Comparison of ENCODE assay signal across 21 cellular contexts in genomic region chr16:83400234-83400633, GRCh38.
A peak's percentile ranks its signal among the peaks of the same experiment; 100 is the strongest.
DNase-seq lines count a peak whose midpoint lies in the region; ATAC-seq and TF ChIP-seq lines count a peak whose summit lies in the region.
"Had no signal": no experiment of that assay in that cellular context is flagged by ENCODE, and none has a peak within 500 bp of the region (broad histone marks: within the 10 kb centered on the region; RNA-seq: fewer than 3 reads in every experiment).

No MANE protein-coding gene starts in this region.

- no peak overlapping the region for H3K4me3 Mint-ChIP-seq in activated CD4-positive, alpha-beta memory T cell treated with anti-CD3 and anti-CD28 coated beads, Interleukin-2, amount 10 ng/mL, durations not matched to agents 7 days and 5 days
- H3K4me3 Mint-ChIP-seq: CD4-positive, alpha-beta memory T cell had no signal

- no peak overlapping the region for H3K27ac ChIP-seq in brain microvascular endothelial cell
- H3K27ac ChIP-seq: breast epithelium, epithelial cell of prostate, vagina had no signal

- H4K20me1 ChIP-seq in Loucy (ENCODE audit: insufficient read depth, low read length, poor library complexity, severe bottlenecking): no peaks in the 10 kb centered on the region

- no peaks in the 10 kb centered on the region for H3F3A ChIP-seq in Loucy (ENCODE audit: low read depth)

- no peaks in the 10 kb centered on the region for H3K4me1 Mint-ChIP-seq in activated CD4-positive, alpha-beta memory T cell treated with anti-CD3 and anti-CD28 coated beads, Interleukin-2, amount 10 ng/mL, durations not matched to agents 7 days and 5 days
- H3K4me1 Mint-ChIP-seq: CD4-positive, alpha-beta memory T cell had no signal

- no peak overlapping the region for H2AFZ ChIP-seq in Loucy (ENCODE audit: low read length)

- H3K9me3 Mint-ChIP-seq in activated CD4-positive, alpha-beta memory T cell treated with anti-CD3 and anti-CD28 coated beads, Interleukin-2, amount 10 ng/mL, durations not matched to agents 7 days and 5 days: peaks cover 5% of the 10 kb centered on the region

- no peaks in the 10 kb centered on the region for H3K4me1 ChIP-seq in Loucy (ENCODE audit: insufficient read depth, low read length, poor library complexity, severe bottlenecking)
- H3K4me1 ChIP-seq: breast epithelium, vagina had no signal

- TF ChIP-seq CTCF in Loucy (conservative IDR thresholded peaks at IDR 0.05; ENCODE audit: low read length): peak; percentile 17; the same call in 1 of the 2 replicates
- TF ChIP-seq CTCF in brain microvascular endothelial cell (IDR thresholded peaks at IDR 0.05; ENCODE audit: low read depth, low read length, missing control alignments): peak; percentile 34

- no peaks in the 10 kb centered on the region for H3K36me3 Mint-ChIP-seq in activated CD4-positive, alpha-beta memory T cell treated with anti-CD3 and anti-CD28 coated beads, Interleukin-2, amount 10 ng/mL, durations not matched to agents 7 days and 5 days (ENCODE audit: low read depth)
- H3K36me3 Mint-ChIP-seq: CD4-positive, alpha-beta memory T cell had no signal

- no peaks in the 10 kb centered on the region for H3K79me2 ChIP-seq in Loucy (ENCODE audit: insufficient read depth, low read length)

- peak; percentile 19 for DNase-seq in COLO668 (lab: John Stamatoyannopoulos, UW; ENCODE audit: unreplicated experiment)
- DNase-seq in brain microvascular endothelial cell: no peak
- DNase-seq in left kidney (ENCODE audit: low read depth, low spot score): peak; percentile 59
- no peak for DNase-seq in NCI-H226
- no peak for DNase-seq in activated CD4-positive, alpha-beta memory T cell treated with anti-CD3 and anti-CD28 coated beads, Interleukin-2, amount 10 ng/mL, durations not matched to agents 7 days and 5 days
- no peak for DNase-seq in D341Med (ENCODE audit: low spot score)
- DNase-seq: activated CD4-positive, alpha-beta T cell treated with anti-CD3 and anti-CD28 coated beads for 48 hours; activated effector memory CD4-positive, alpha-beta T cell treated with anti-CD3 and anti-CD28 coated beads, Interleukin-2, amount 50 U/mL, for 16 hours; CD4-positive, alpha-beta memory T cell; dermis blood vessel endothelial cell; DND-41; foreskin melanocyte; left colon; MG63; NCI-H146; substantia nigra had no signal

- H3K9me3 ChIP-seq in Loucy (ENCODE audit: insufficient read depth, low read depth, low read length): no peaks in the 10 kb centered on the region
- H3K9me3 ChIP-seq: breast epithelium, MG63, vagina had no signal

- H3K4me2 ChIP-seq in Loucy (ENCODE audit: low read depth, low read length, poor library complexity, severe bottlenecking): no peak overlapping the region

- H3K9ac ChIP-seq in Loucy (ENCODE audit: low read depth, low read length, poor library complexity, severe bottlenecking): no peak overlapping the region

- ATAC-seq in HG02885 (IDR thresholded peaks at IDR 0.05; ENCODE audit: poor library complexity, unreplicated experiment): no peak
- ATAC-seq: left colon had no signal

- POLR2A ChIA-PET in activated CD4-positive, alpha-beta memory T cell treated with anti-CD3 and anti-CD28 coated beads, Interleukin-2, amount 10 ng/mL, durations not matched to agents 7 days and 5 days (lab: Charles Lee): no interaction called here

- H3K27me3 Mint-ChIP-seq in activated CD4-positive, alpha-beta memory T cell treated with anti-CD3 and anti-CD28 coated beads, Interleukin-2, amount 10 ng/mL, durations not matched to agents 7 days and 5 days: no peaks in the 10 kb centered on the region
- H3K27me3 Mint-ChIP-seq: CD4-positive, alpha-beta memory T cell had no signal

- H3K4me3 ChIP-seq in Loucy (ENCODE audit: low read length, poor library complexity, severe bottlenecking): no peak overlapping the region
- no peak overlapping the region for H3K4me3 ChIP-seq in brain microvascular endothelial cell (ENCODE audit: low read depth, low read length)
- H3K4me3 ChIP-seq: breast epithelium, MG63, vagina had no signal

- no peak overlapping the region for H3K27ac Mint-ChIP-seq in activated CD4-positive, alpha-beta memory T cell treated with anti-CD3 and anti-CD28 coated beads, Interleukin-2, amount 10 ng/mL, durations not matched to agents 7 days and 5 days
- H3K27ac Mint-ChIP-seq: CD4-positive, alpha-beta memory T cell had no signal

- CTCF ChIA-PET in activated CD4-positive, alpha-beta memory T cell treated with anti-CD3 and anti-CD28 coated beads, Interleukin-2, amount 10 ng/mL, durations not matched to agents 7 days and 5 days (lab: Charles Lee): no interaction called here

- H3K9me2 ChIP-seq in Loucy (replicated peaks; ENCODE audit: low read depth, low read length): no peaks in the 10 kb centered on the region

- no peaks in the 10 kb centered on the region for H3K36me3 ChIP-seq in Loucy (ENCODE audit: insufficient read depth, low read length)
- no peaks in the 10 kb centered on the region for H3K36me3 ChIP-seq in brain microvascular endothelial cell (replicated peaks)
- H3K36me3 ChIP-seq: breast epithelium, MG63, vagina had no signal

- in situ Hi-C loops in brain microvascular endothelial cell (cut with HindIII; ENCODE audit: low pct_ligation_motif_present, low sequenced_read_pairs): no loop called here

- no peaks in the 10 kb centered on the region for H3K27me3 ChIP-seq in Loucy (ENCODE audit: insufficient read depth, low read length, poor library complexity, severe bottlenecking)
- H3K27me3 ChIP-seq in brain microvascular endothelial cell (replicated peaks): no peaks in the 10 kb centered on the region
- H3K27me3 ChIP-seq: MG63, vagina had no signal

Comparison
In these comparisons a context has a peak if more than half of its experiments do, and no peak if none do; other contexts are left out.
1. DNase-seq: peak in COLO668 (single experiment) and left kidney (single experiment); none in brain microvascular endothelial cell (single experiment), NCI-H226 (single experiment), activated CD4-positive, alpha-beta memory T cell treated with anti-CD3 and anti-CD28 coated beads, Interleukin-2, amount 10 ng/mL, durations not matched to agents 7 days and 5 days (single experiment) and D341Med (single experiment).